Comparison of ENCODE assay signal across 24 cellular contexts in the genomic region with DNA sequence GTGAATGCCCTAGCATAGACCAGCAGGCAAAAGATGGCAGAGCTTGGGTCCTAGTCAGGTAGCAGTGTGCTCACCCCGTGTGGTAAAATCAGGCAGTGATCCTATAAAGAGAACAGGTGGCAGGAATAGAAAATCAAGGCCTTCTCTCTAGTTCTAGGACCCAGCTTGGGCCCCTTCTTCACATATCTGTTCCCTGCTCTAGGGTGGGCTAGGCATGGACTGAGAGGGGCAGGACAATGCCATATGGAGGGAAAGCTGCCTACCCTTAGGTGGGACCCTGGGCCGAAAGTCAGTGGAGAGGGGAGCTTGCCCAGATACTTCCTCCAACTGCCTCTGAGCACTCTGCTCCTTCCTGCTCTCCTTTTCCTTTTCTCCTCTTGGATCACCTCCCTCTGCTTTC.
"Had no signal": no experiment of that assay in that cellular context is flagged by ENCODE, and none has a peak within 500 bp of the region (broad histone marks: within the 10 kb centered on the region; RNA-seq: fewer than 3 reads in every experiment).

No MANE protein-coding gene starts in this region.

- H3K27me3 ChIP-seq: hepatocyte, right lobe of liver, transverse colon, upper lobe of left lung had no signal

- H3K9me3 ChIP-seq: heart right ventricle, left ventricle myocardium inferior, mucosa of descending colon, right atrium auricular region, right lobe of liver, transverse colon, upper lobe of left lung had no signal

- H3K4me3 Mint-ChIP-seq: memory B cell; naive thymus-derived CD4-positive, alpha-beta T cell; natural killer cell treated with Interleukin-12 subunit alpha and Interleukin-12 subunit beta and Interleukin-15 and Interleukin-18, amount 100 ng/mL, for 72 hours; stimulated activated memory B cell treated with anti-CD40 and anti-IgM and Interleukin-4, amounts not matched to agents 10 μg/mL and 1 μg/mL and 100 μg/mL, for 72 hours; stimulated activated naive CD8-positive, alpha-beta T cell treated with anti-CD3 and anti-CD28 coated beads, Interleukin-15, amount 100 ng/mL, for 72 hours had no signal

- DNase-seq: heart right ventricle; islet precursor cell; left ventricle myocardium inferior; midbrain; mucosa of descending colon; naive thymus-derived CD4-positive, alpha-beta T cell; right lobe of liver; stimulated activated CD4-positive, alpha-beta T cell treated with anti-CD3 and anti-CD28 coated beads, Interleukin-1b, Interleukin-23, amount 100 ng/mL, for 48 hours; stimulated activated CD4-positive, alpha-beta T cell treated with anti-CD3 and anti-CD28 coated beads, Interleukin-2, amount 100 ng/mL, for 48 hours; stimulated activated CD4-positive, alpha-beta T cell treated with anti-CD3 and anti-CD28 coated beads, Interleukin-4, amount 100 ng/mL, for 4 hours; stimulated activated CD8-positive, alpha-beta memory T cell treated with anti-CD3 and anti-CD28 coated beads, Interleukin-4, amount 100 ng/mL, for 48 hours; stimulated activated naive CD4-positive, alpha-beta T cell treated with Interleukin-2 at 50 U/mL for 16 hours; stimulated activated naive CD8-positive, alpha-beta T cell treated with anti-CD3 and anti-CD28 coated beads, Interleukin-15, amount 100 ng/mL, for 72 hours; transverse colon; upper lobe of left lung had no signal

- H3K27ac ChIP-seq: heart right ventricle, hepatocyte, left ventricle myocardium inferior, parathyroid adenoma, right atrium auricular region, right lobe of liver, transverse colon, upper lobe of left lung had no signal

- H3K27ac Mint-ChIP-seq: memory B cell; naive thymus-derived CD4-positive, alpha-beta T cell; natural killer cell treated with Interleukin-12 subunit alpha and Interleukin-12 subunit beta and Interleukin-15 and Interleukin-18, amount 100 ng/mL, for 72 hours; progenitor cell of endocrine pancreas; stimulated activated memory B cell treated with anti-CD40 and anti-IgM and Interleukin-4, amounts not matched to agents 10 μg/mL and 1 μg/mL and 100 μg/mL, for 72 hours; stimulated activated naive CD8-positive, alpha-beta T cell treated with anti-CD3 and anti-CD28 coated beads, Interleukin-15, amount 100 ng/mL, for 72 hours had no signal

- ATAC-seq: mucosa of descending colon; natural killer cell treated with Interleukin-12 subunit alpha and Interleukin-12 subunit beta and Interleukin-15 and Interleukin-18, amount 100 ng/mL, for 72 hours; stimulated activated memory B cell treated with anti-CD40 and anti-IgM and Interleukin-4, amounts not matched to agents 10 μg/mL and 1 μg/mL and 100 μg/mL, for 72 hours; stimulated activated naive CD8-positive, alpha-beta T cell treated with anti-CD3 and anti-CD28 coated beads, Interleukin-15, amount 100 ng/mL, for 72 hours had no signal

- H3K9me3 Mint-ChIP-seq: memory B cell; naive thymus-derived CD4-positive, alpha-beta T cell; natural killer cell treated with Interleukin-12 subunit alpha and Interleukin-12 subunit beta and Interleukin-15 and Interleukin-18, amount 100 ng/mL, for 72 hours; stimulated activated memory B cell treated with anti-CD40 and anti-IgM and Interleukin-4, amounts not matched to agents 10 μg/mL and 1 μg/mL and 100 μg/mL, for 72 hours; stimulated activated naive CD8-positive, alpha-beta T cell treated with anti-CD3 and anti-CD28 coated beads, Interleukin-15, amount 100 ng/mL, for 72 hours had no signal

- H3K4me2 ChIP-seq: hepatocyte, smooth muscle cell had no signal

- H3K4me3 ChIP-seq: heart right ventricle, hepatocyte, left ventricle myocardium inferior, lung, mucosa of descending colon, right atrium auricular region, right lobe of liver, smooth muscle cell, transverse colon, upper lobe of left lung had no signal

- H3K36me3 Mint-ChIP-seq: memory B cell; naive thymus-derived CD4-positive, alpha-beta T cell; natural killer cell treated with Interleukin-12 subunit alpha and Interleukin-12 subunit beta and Interleukin-15 and Interleukin-18, amount 100 ng/mL, for 72 hours; stimulated activated memory B cell treated with anti-CD40 and anti-IgM and Interleukin-4, amounts not matched to agents 10 μg/mL and 1 μg/mL and 100 μg/mL, for 72 hours had no signal

- H2AFZ ChIP-seq: hepatocyte, parathyroid adenoma had no signal

- H3K4me1 Mint-ChIP-seq: memory B cell; stimulated activated naive CD8-positive, alpha-beta T cell treated with anti-CD3 and anti-CD28 coated beads, Interleukin-15, amount 100 ng/mL, for 72 hours had no signal

- H3K4me1 ChIP-seq: left ventricle myocardium inferior, parathyroid adenoma, right atrium auricular region, right lobe of liver, transverse colon, upper lobe of left lung had no signal

- H3K79me2 ChIP-seq: hepatocyte, parathyroid adenoma had no signal

- H3K9ac ChIP-seq: parathyroid adenoma had no signal

- H3K36me3 ChIP-seq: heart right ventricle, left ventricle myocardium inferior, right atrium auricular region, right lobe of liver, transverse colon, upper lobe of left lung had no signal
